19 cellular contexts compared by ENCODE assay signal in the genomic region with DNA sequence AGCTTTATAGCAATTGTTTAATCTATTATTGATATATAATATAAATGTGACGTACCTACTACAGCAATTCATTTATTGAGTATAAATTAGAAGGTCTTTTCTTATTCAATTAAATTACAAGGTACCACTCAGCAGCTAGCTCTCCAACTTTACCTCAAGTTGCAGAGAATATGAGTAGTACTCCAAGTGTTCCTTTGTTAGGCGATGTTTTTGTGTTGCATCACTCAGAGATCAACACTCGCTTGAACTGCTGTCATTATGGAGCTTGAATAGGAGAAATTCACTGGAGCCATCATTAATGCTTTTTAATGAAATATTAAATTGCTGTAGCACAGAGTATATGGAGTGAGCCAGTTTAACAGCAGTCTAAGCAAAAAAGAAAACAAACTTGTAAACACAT.
DNase-seq lines count a peak whose midpoint lies in the region; ATAC-seq, FAIRE-seq and TF ChIP-seq lines count a peak whose summit lies in the region.
"Had no signal": no experiment of that assay in that cellular context is flagged by ENCODE, and none has a peak within 500 bp of the region (broad histone marks: within the 10 kb centered on the region; RNA-seq: fewer than 3 reads in every experiment).

No MANE protein-coding gene starts in this region.

- ATAC-seq in HG03520 (IDR thresholded peaks at IDR 0.05; ENCODE audit: unreplicated experiment) (no peak), HG03045 (IDR thresholded peaks at IDR 0.05; ENCODE audit: unreplicated experiment) (no peak)
- ATAC-seq: esophagus mucosa; SK-N-SH treated with all-trans-retinoic acid at 6 μM for 48 hours; stimulated activated naive B cell treated with anti-CD40 and anti-IgM and Interleukin-4, amounts not matched to agents 10 μg/mL and 1 μg/mL and 100 μg/mL, for 72 hours had no signal

- no peak for FAIRE-seq in H54 (lab: Jason Lieb, UNC)
- FAIRE-seq: HTR-8/SVneo, keratinocyte had no signal

- peak; percentile 49 for DNase-seq in DMS53 treated with DMSO at 0.1 percent for 48 hours (lab: John Stamatoyannopoulos, UW; ENCODE audit: unreplicated experiment)
- DNase-seq in NCI-H1436 (lab: John Stamatoyannopoulos, UW), result peak; percentile 16
- peak; percentile 95 for DNase-seq in NCI-H748 (lab: John Stamatoyannopoulos, UW; ENCODE audit: unreplicated experiment)
- DNase-seq in iPS DF 19.7 (ENCODE audit: low read depth, low spot score), result peak; percentile 5
- no peak for DNase-seq in H54 (ENCODE audit: insufficient read length, low spot score)
- DNase-seq in activated CD8-positive, alpha-beta memory T cell treated with anti-CD3 and anti-CD28 coated beads for 24 hours, result no peak
- DNase-seq: activated CD4-positive, alpha-beta T cell treated with anti-CD3 and anti-CD28 coated beads, Interleukin-2, amount 50 U/mL, for 4 hours; activated effector memory CD4-positive, alpha-beta T cell treated with anti-CD3 and anti-CD28 coated beads, Interleukin-2, amount 50 U/mL, for 16 hours; effector CD8-positive, alpha-beta T cell; GF-D8; hypothalamus; stimulated activated CD4-positive, alpha-beta T cell treated with anti-CD3 and anti-CD28 coated beads, Interleukin-2, amount 100 ng/mL, for 48 hours; stimulated activated naive B cell treated with anti-CD40 and anti-IgM and Interleukin-4, amounts not matched to agents 10 μg/mL and 1 μg/mL and 100 μg/mL, for 72 hours had no signal

- no peak for TF ChIP-seq POLR2A in H54 (IDR thresholded peaks at IDR 0.05; ENCODE audit: low read depth, low read length)

Comparison
In these comparisons a context has a peak if more than half of its experiments do, and no peak if none do; other contexts are left out.
1. DNase-seq: peak in DMS53 treated with DMSO at 0.1 percent for 48 hours (single experiment), NCI-H1436 (single experiment), NCI-H748 (single experiment) and iPS DF 19.7 (single experiment); none in H54 (single experiment) and activated CD8-positive, alpha-beta memory T cell treated with anti-CD3 and anti-CD28 coated beads for 24 hours (single experiment).